Comparison of ENCODE assay signal across 8 cellular contexts in the genomic region with DNA sequence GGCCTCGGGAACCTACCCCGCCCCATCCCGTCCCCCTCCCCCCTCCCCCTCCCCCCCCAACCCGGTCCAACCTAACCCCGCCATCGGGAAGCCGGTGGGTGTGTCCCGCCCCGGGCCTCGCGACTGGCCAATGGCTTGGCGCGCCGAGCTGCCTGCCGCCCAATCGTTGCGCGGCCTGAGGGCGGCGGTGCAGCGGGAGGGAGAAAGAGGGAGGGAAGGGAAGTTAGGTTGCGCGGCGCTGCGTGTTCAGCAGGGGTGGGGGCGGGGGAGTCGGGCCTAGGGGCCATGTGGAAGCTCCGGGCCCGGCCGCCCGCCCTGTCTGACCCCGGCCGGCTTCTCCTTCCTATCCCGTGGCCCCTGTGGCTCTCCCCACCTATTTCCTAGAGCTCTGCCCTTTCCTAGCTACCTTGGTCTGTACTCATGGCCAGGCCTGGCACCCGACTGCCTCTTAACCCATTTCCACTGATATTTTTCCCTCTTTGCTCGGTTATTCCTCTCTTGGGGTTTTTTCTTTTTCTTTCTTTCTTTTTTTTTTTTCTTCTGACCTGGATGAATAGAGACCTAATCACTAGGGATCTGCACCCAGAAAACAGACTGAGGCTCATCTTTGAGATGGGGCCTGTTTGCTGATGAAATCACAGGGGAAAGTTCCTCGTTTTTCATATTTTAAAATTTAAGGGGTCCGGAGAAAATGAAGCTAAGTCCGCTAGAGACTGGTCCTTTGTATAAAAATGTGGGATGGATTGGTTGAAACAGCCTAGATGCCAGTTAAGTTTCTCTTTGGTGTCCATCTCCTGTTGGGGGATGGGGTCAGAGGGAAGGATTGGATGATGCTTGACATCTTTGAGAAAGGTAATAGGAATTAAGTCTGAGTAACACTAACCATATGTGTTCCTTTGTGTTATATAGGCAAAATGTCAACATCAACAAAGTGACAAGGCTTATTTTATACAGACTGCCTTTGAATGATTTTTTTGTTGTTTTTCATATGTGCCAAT. TPM values are rescaled to one million over a fixed set of nuclear protein-coding genes. Genes with fewer than 3 reads are reported as not detected.
DNase-seq lines count a peak whose midpoint lies in the region; ATAC-seq and TF ChIP-seq lines count a peak whose summit lies in the region.

No MANE protein-coding gene starts in this region.

- peak; percentile 98 for DNase-seq in BE2C
- peak; percentile 87 for DNase-seq in NCI-H748 treated with DMSO at 0.1 percent for 48 hours (lab: John Stamatoyannopoulos, UW)
- peak; percentile 97 for DNase-seq in activated CD4-positive, alpha-beta memory T cell treated with anti-CD3 and anti-CD28 coated beads for 36 hours
- peak; percentile 85 to 98 (median 94) for DNase-seq in dorsolateral prefrontal cortex
- peak; percentile 91 to 99 for DNase-seq in lower leg skin (ENCODE audit: low spot score in 2 of 2)
- DNase-seq in stimulated activated CD4-positive, alpha-beta T cell treated with anti-CD3 and anti-CD28 coated beads, Interleukin-4, amount 100 ng/mL, for 24 hours: peak; percentile 95

- POLR2A ChIA-PET in activated CD4-positive, alpha-beta memory T cell treated with anti-CD3 and anti-CD28 coated beads for 36 hours (lab: Charles Lee): interaction anchor here (0.8 to 5.1 kb wide), 12 partner anchors 8 to 158 kb away, joined by 3 to 31 read pairs (median 6); a partner anchor contains a TSS

- H3K9me3 Mint-ChIP-seq in activated CD4-positive, alpha-beta memory T cell treated with anti-CD3 and anti-CD28 coated beads for 36 hours: no peaks in the 10 kb centered on the region

- no peak for TF ChIP-seq CTCF in BE2C (IDR thresholded peaks at IDR 0.05; ENCODE audit: low read depth, low read length)
- TF ChIP-seq CTCF in dorsolateral prefrontal cortex (IDR thresholded peaks at IDR 0.05 in 54 of 56, conservative IDR thresholded peaks at IDR 0.05 in 2 of 56; ENCODE audit: low read depth in 1 of 56, partially characterized antibody in 56 of 56): peak in 15 of 56 donors; percentile 8 to 31 (median 15)
- TF ChIP-seq CTCF in lower leg skin (IDR thresholded peaks at IDR 0.05): no peak

- no peaks in the 10 kb centered on the region for H3K27me3 ChIP-seq in BE2C
- no peaks in the 10 kb centered on the region for H3K27me3 ChIP-seq in dorsolateral prefrontal cortex

- intact Hi-C loops in activated CD4-positive, alpha-beta memory T cell treated with anti-CD3 and anti-CD28 coated beads for 36 hours (cut with micrococcal nuclease): no loop called here
- intact Hi-C loops in dorsolateral prefrontal cortex (cut with DNase I) (no loop called here), lower leg skin (cut with DNase I; ENCODE audit: low total_unique reads) (no loop called here)

- CTCF ChIA-PET in activated CD4-positive, alpha-beta memory T cell treated with anti-CD3 and anti-CD28 coated beads for 36 hours (lab: Charles Lee): interaction anchor here (0.7 to 2.3 kb wide), 5 partner anchors 13 to 82 kb away, joined by 3 to 17 read pairs (median 3); a partner anchor contains a TSS

- H3K4me3 Mint-ChIP-seq in activated CD4-positive, alpha-beta memory T cell treated with anti-CD3 and anti-CD28 coated beads for 36 hours: peak overlapping the region; percentile 85

- H3K4me3 ChIP-seq in BE2C (ENCODE audit: low read depth, low read length) (peak overlapping the region; percentile 95), dorsolateral prefrontal cortex (peak overlapping the region; percentile 66 to 97 (median 87)), lower leg skin (ENCODE audit: low read depth, poor library complexity, severe bottlenecking) (peak overlapping the region; percentile 30)

- no peaks in the 10 kb centered on the region for H3K27me3 Mint-ChIP-seq in activated CD4-positive, alpha-beta memory T cell treated with anti-CD3 and anti-CD28 coated beads for 36 hours

- H3K4me1 ChIP-seq in BE2C: no peaks in the 10 kb centered on the region; the same call in 1 of the 2 replicates

- peaks cover 59% of the 10 kb centered on the region for H3K4me1 Mint-ChIP-seq in activated CD4-positive, alpha-beta memory T cell treated with anti-CD3 and anti-CD28 coated beads for 36 hours (ENCODE audit: low read depth)

- no peaks in the 10 kb centered on the region for H3K9me3 ChIP-seq in BE2C

- peaks cover 49% of the 10 kb centered on the region for H3K36me3 ChIP-seq in BE2C

- peak overlapping the region; percentile 98 for H3K27ac Mint-ChIP-seq in activated CD4-positive, alpha-beta memory T cell treated with anti-CD3 and anti-CD28 coated beads for 36 hours

- ATAC-seq in GM19328 (IDR thresholded peaks at IDR 0.05; ENCODE audit: unreplicated experiment) (peak; percentile 34), HG03565 (IDR thresholded peaks at IDR 0.05; ENCODE audit: unreplicated experiment) (peak; percentile 53)

- H3K27ac ChIP-seq in dorsolateral prefrontal cortex: peak overlapping the region; percentile 33 to 96 (median 92)

- H3K36me3 Mint-ChIP-seq in activated CD4-positive, alpha-beta memory T cell treated with anti-CD3 and anti-CD28 coated beads for 36 hours: peaks cover 51% of the 10 kb centered on the region

- TF ChIP-seq POLR2A in lower leg skin (IDR thresholded peaks at IDR 0.05): no peak

- 2 to 4% methylated on average over 18 to 19 of the region's 39 CpGs for WGBS in lower leg skin, 2 donors

RNA-seq across cellular contexts. Expression of a gene that starts 1.1 kb away (rescaled TPM):
- 150 TPM for polyA plus RNA-seq in BE2C (2012; ENCODE audit: insufficient read depth, insufficient read length, low read depth)
- 100 to 1,000 TPM; 475 to 488 TPM for total RNA-seq in activated CD4-positive, alpha-beta memory T cell treated with anti-CD3 and anti-CD28 coated beads for 36 hours
- 100 to 1,000 TPM; 131 to 228 (median 183) TPM for total RNA-seq in dorsolateral prefrontal cortex
- total RNA-seq in lower leg skin: 100 to 1,000 TPM; 114 to 189 (median 124) TPM

RNA-seq across cellular contexts. Expression of a gene that starts 43.1 kb away (rescaled TPM):
- 31.1 TPM for polyA plus RNA-seq in BE2C (2012; ENCODE audit: insufficient read depth, insufficient read length, low read depth)
- total RNA-seq in activated CD4-positive, alpha-beta memory T cell treated with anti-CD3 and anti-CD28 coated beads for 36 hours: 10 to 100 TPM; 11.3 to 13.0 TPM
- total RNA-seq in dorsolateral prefrontal cortex (10 to 100 TPM; 15.3 to 57.8 (median 37.2) TPM), lower leg skin (10 to 100 TPM in 2 of 4 donors, 1 to 10 TPM in 2; 7.1 to 14.7 (median 9.3) TPM)

Comparison
In these comparisons a context has a peak if more than half of its experiments do, and no peak if none do; other contexts are left out.
1. Peak in every context shown above with its lines: DNase-seq, ATAC-seq, H3K4me3 ChIP-seq and H3K27ac ChIP-seq.
2. H3K4me3 ChIP-seq: peak in every context shown above with its lines; median percentile 95 in BE2C; 87 in dorsolateral prefrontal cortex; 30 in lower leg skin.